Comparison of ENCODE assay signal across 1 cellular context in the genomic region with DNA sequence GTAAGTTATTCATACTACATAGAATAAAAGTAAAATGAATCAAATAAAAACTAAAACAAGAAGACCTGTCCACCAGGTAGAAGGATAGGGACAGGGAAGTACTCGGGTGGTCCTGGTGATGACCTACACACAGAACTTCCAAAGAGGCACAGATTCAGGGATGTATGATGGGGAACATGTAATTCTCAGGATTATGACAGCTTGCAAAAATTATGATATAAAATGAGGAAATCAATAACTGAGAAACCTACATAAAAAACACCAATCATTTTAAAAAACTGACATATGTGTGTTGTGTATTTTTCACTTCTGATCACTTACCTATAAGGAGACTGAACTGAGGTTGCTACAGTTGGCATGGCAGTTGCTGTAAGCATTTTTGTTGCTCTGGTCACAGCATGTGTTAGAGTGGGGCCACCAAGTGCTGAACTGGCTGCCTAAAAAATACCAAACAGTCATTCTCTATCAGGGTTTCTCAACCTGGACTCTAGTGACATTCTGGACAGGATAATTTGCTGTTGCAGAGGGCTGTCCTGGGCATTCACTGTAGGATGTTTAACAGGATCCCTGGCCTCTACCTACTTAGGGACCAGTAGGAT.
TF ChIP-seq lines count a peak whose summit lies in the region.

No MANE protein-coding gene starts in this region.

TF ChIP-seq in K562, 482 proteins besides CTCF, POLR2A, EP300 and RAD21 (continued from another document):
- TF ChIP-seq, protein P1, sequence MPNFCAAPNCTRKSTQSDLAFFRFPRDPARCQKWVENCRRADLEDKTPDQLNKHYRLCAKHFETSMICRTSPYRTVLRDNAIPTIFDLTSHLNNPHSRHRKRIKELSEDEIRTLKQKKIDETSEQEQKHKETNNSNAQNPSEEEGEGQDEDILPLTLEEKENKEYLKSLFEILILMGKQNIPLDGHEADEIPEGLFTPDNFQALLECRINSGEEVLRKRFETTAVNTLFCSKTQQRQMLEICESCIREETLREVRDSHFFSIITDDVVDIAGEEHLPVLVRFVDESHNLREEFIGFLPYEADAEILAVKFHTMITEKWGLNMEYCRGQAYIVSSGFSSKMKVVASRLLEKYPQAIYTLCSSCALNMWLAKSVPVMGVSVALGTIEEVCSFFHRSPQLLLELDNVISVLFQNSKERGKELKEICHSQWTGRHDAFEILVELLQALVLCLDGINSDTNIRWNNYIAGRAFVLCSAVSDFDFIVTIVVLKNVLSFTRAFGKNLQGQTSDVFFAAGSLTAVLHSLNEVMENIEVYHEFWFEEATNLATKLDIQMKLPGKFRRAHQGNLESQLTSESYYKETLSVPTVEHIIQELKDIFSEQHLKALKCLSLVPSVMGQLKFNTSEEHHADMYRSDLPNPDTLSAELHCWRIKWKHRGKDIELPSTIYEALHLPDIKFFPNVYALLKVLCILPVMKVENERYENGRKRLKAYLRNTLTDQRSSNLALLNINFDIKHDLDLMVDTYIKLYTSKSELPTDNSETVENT (CRISPR knock-in tag; IDR thresholded peaks at IDR 0.05), result no peak
TF ChIP-seq in K562: peak in this region for 3.
